ENCODE assay signal across 1 cellular context in genomic region chr4:139556071-139556734, GRCh38.
TF ChIP-seq lines count a peak whose summit lies in the region.

Gene SETD7 (minus strand): TSS chr4:139556219. CDS start chr4:139556137, 82 bp downstream.

TF ChIP-seq in GM23338, 12 proteins besides CTCF, POLR2A, EP300 and RAD21 (continued from another document):
- TF ChIP-seq ZNF462 (CRISPR knock-in tag; IDR thresholded peaks at IDR 0.05) (no peak), JUNB (IDR thresholded peaks at IDR 0.05; ENCODE audit: unreplicated experiment) (no peak), STAT1 (IDR thresholded peaks at IDR 0.05; ENCODE audit: unreplicated experiment) (no peak)
TF ChIP-seq in GM23338: peak in this region for 2.
